In the genomic region with DNA sequence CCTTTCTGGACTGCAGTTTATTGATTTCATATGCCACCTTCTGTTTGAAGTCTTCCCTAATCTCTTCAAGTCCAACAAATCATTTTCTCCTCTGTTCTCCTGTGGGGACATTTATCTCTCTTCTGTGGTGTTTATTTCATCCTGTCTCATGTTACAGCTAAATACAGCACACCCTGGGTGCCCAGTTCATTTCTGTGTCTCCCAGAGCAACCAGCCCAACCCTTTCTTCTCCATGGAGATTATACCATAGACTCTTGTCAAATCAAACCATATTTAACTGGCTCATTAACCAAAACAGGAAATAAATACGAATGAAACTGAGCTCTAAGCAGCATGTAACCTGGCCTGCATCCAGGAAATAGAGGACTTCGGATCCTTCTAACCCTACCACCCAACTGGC, we compare ENCODE assay signal across 1 cellular context.
TF ChIP-seq lines count a peak whose summit lies in the region.

A gene with protein sequence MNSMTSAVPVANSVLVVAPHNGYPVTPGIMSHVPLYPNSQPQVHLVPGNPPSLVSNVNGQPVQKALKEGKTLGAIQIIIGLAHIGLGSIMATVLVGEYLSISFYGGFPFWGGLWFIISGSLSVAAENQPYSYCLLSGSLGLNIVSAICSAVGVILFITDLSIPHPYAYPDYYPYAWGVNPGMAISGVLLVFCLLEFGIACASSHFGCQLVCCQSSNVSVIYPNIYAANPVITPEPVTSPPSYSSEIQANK (plus strand): TSS at position 331 of the 400 bp plus-strand sequence. CDS start 1,249 bp downstream, outside the sequence.

TF ChIP-seq in HCT116, 20 proteins besides CTCF, POLR2A, EP300 and RAD21 (continued from another document):
- TF ChIP-seq CBX3 (IDR thresholded peaks at IDR 0.05; ENCODE audit: low read depth) (no peak), EZH2 (IDR thresholded peaks at IDR 0.05) (no peak), ZNF274 (IDR thresholded peaks at IDR 0.05; ENCODE audit: low read depth, low read length) (no peak), SP1 (IDR thresholded peaks at IDR 0.05; ENCODE audit: low read depth) (no peak), ZFX (IDR thresholded peaks at IDR 0.05) (no peak), EZH2phosphoT487 (IDR thresholded peaks at IDR 0.05; ENCODE audit: borderline replicate concordance) (no peak)
